In genomic region chr9:37210737-37211523, GRCh38 we compare ENCODE assay signal across 1 cellular context.
TF ChIP-seq lines count a peak whose summit lies in the region.

No MANE protein-coding gene starts in this region.

TF ChIP-seq in K562, 482 proteins besides CTCF, POLR2A, EP300 and RAD21:
- TF ChIP-seq ESRRA (IDR thresholded peaks at IDR 0.05; ENCODE audit: borderline replicate concordance, low read depth) (no peak), KDM4B (IDR thresholded peaks at IDR 0.05; ENCODE audit: borderline replicate concordance in 2 of 2, low read depth in 1 of 2) (no peak), ZNF316 (IDR thresholded peaks at IDR 0.05) (0 out of 2 replicates have a peak, but pooled peaks have one; percentile 6), ZC3H11A (IDR thresholded peaks at IDR 0.05; ENCODE audit: low read depth, low read length) (no peak), THRAP3 (IDR thresholded peaks at IDR 0.05; ENCODE audit: borderline replicate concordance) (no peak), IRF1 (CRISPR knock-in tag; IDR thresholded peaks at IDR 0.05; ENCODE audit: borderline replicate concordance) (no peak), TGIF2 (CRISPR knock-in tag; IDR thresholded peaks at IDR 0.05) (no peak), ETS1 (conservative IDR thresholded peaks at IDR 0.05; ENCODE audit: control insufficient read depth, low read depth, low read length) (no peak), C11orf30 (IDR thresholded peaks at IDR 0.05; ENCODE audit: low read depth) (0 out of 2 replicates have a peak, but pooled peaks have one; percentile 9), ETV6 (IDR thresholded peaks at IDR 0.05; ENCODE audit: borderline replicate concordance in 1 of 2, low read depth in 2 of 2, low read length in 1 of 2) (no peak), ETV6 (CRISPR knock-in tag; IDR thresholded peaks at IDR 0.05; ENCODE audit: borderline replicate concordance) (no peak), POLR2B (IDR thresholded peaks at IDR 0.05; ENCODE audit: low read depth, partially characterized antibody) (no peak), DACH1 (IDR thresholded peaks at IDR 0.05; ENCODE audit: partially characterized antibody) (no peak), NFE2 (IDR thresholded peaks at IDR 0.05; ENCODE audit: low read depth) (0 out of 2 replicates have a peak, but pooled peaks have one; percentile 30), PHB2 (IDR thresholded peaks at IDR 0.05; ENCODE audit: low read depth) (no peak)
TF ChIP-seq in K562: peak in this region for 3.
